Comparison of ENCODE assay signal across 1 cellular context in genomic region chr19:1875646-1876493, GRCh38.
TF ChIP-seq lines count a peak whose summit lies in the region.

No MANE protein-coding gene starts in this region.

TF ChIP-seq in K562, 482 proteins besides CTCF, POLR2A, EP300 and RAD21 (continued from another document and continues in another):
- peak; percentile 92; the same call in 1 of the 2 replicates for TF ChIP-seq ZNF609 (CRISPR knock-in tag; IDR thresholded peaks at IDR 0.05; ENCODE audit: borderline replicate concordance)
- TF ChIP-seq, protein P1, sequence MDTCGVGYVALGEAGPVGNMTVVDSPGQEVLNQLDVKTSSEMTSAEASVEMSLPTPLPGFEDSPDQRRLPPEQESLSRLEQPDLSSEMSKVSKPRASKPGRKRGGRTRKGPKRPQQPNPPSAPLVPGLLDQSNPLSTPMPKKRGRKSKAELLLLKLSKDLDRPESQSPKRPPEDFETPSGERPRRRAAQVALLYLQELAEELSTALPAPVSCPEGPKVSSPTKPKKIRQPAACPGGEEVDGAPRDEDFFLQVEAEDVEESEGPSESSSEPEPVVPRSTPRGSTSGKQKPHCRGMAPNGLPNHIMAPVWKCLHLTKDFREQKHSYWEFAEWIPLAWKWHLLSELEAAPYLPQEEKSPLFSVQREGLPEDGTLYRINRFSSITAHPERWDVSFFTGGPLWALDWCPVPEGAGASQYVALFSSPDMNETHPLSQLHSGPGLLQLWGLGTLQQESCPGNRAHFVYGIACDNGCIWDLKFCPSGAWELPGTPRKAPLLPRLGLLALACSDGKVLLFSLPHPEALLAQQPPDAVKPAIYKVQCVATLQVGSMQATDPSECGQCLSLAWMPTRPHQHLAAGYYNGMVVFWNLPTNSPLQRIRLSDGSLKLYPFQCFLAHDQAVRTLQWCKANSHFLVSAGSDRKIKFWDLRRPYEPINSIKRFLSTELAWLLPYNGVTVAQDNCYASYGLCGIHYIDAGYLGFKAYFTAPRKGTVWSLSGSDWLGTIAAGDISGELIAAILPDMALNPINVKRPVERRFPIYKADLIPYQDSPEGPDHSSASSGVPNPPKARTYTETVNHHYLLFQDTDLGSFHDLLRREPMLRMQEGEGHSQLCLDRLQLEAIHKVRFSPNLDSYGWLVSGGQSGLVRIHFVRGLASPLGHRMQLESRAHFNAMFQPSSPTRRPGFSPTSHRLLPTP (IDR thresholded peaks at IDR 0.05; ENCODE audit: borderline replicate concordance, extremely low read depth, insufficient read length): no peak
- TF ChIP-seq ZC3H11A (IDR thresholded peaks at IDR 0.05; ENCODE audit: low read depth, low read length): no peak
- no peak for TF ChIP-seq ZNF395 (CRISPR knock-in tag; IDR thresholded peaks at IDR 0.05)
- no peak for TF ChIP-seq TAF15 (IDR thresholded peaks at IDR 0.05; ENCODE audit: low read depth, low read length)
- TF ChIP-seq, protein P2, sequence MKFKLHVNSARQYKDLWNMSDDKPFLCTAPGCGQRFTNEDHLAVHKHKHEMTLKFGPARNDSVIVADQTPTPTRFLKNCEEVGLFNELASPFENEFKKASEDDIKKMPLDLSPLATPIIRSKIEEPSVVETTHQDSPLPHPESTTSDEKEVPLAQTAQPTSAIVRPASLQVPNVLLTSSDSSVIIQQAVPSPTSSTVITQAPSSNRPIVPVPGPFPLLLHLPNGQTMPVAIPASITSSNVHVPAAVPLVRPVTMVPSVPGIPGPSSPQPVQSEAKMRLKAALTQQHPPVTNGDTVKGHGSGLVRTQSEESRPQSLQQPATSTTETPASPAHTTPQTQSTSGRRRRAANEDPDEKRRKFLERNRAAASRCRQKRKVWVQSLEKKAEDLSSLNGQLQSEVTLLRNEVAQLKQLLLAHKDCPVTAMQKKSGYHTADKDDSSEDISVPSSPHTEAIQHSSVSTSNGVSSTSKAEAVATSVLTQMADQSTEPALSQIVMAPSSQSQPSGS (CRISPR knock-in tag; IDR thresholded peaks at IDR 0.05): no peak
- no peak for TF ChIP-seq DACH1 (IDR thresholded peaks at IDR 0.05; ENCODE audit: partially characterized antibody)
- TF ChIP-seq FOXK2 (conservative IDR thresholded peaks at IDR 0.05 in 1 of 2, IDR thresholded peaks at IDR 0.05 in 1 of 2; ENCODE audit: low read depth in 2 of 2): peak; percentile 24 to 60; a peak in 2 of 4 replicates
- TF ChIP-seq ZBTB1 (CRISPR knock-in tag; IDR thresholded peaks at IDR 0.05; ENCODE audit: borderline replicate concordance, low read depth): peak; percentile 98
- no peak for TF ChIP-seq ID3 (CRISPR knock-in tag; IDR thresholded peaks at IDR 0.05)
- TF ChIP-seq ID3 (tag; IDR thresholded peaks at IDR 0.05): no peak; the same call in 1 of the 2 replicates
- TF ChIP-seq ZNF134 (CRISPR knock-in tag; conservative IDR thresholded peaks at IDR 0.05): no peak
- TF ChIP-seq SP1 (CRISPR knock-in tag; IDR thresholded peaks at IDR 0.05): peak; percentile 95
- no peak for TF ChIP-seq ARID2 (IDR thresholded peaks at IDR 0.05)
- TF ChIP-seq, protein P3, sequence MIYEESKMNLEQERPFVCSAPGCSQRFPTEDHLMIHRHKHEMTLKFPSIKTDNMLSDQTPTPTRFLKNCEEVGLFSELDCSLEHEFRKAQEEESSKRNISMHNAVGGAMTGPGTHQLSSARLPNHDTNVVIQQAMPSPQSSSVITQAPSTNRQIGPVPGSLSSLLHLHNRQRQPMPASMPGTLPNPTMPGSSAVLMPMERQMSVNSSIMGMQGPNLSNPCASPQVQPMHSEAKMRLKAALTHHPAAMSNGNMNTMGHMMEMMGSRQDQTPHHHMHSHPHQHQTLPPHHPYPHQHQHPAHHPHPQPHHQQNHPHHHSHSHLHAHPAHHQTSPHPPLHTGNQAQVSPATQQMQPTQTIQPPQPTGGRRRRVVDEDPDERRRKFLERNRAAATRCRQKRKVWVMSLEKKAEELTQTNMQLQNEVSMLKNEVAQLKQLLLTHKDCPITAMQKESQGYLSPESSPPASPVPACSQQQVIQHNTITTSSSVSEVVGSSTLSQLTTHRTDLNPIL (CRISPR knock-in tag; IDR thresholded peaks at IDR 0.05): no peak
- TF ChIP-seq IRF2 (CRISPR knock-in tag; IDR thresholded peaks at IDR 0.05): no peak; the same call in 1 of the 2 replicates
- no peak for TF ChIP-seq GABPB2 (CRISPR knock-in tag; conservative IDR thresholded peaks at IDR 0.05)
- TF ChIP-seq YY1 (IDR thresholded peaks at IDR 0.05; ENCODE audit: borderline replicate concordance in 1 of 3, control insufficient read depth in 1 of 3, extremely low read depth in 1 of 3, insufficient read depth in 3 of 3, insufficient read length in 1 of 3, insufficient replicate concordance in 2 of 3, low read depth in 1 of 3, low read length in 2 of 3): peak in 2 of 3 experiments; percentile 65 to 71
- TF ChIP-seq NELFE (IDR thresholded peaks at IDR 0.05; ENCODE audit: insufficient read depth, insufficient read length): no peak
- TF ChIP-seq PTRF (tag; IDR thresholded peaks at IDR 0.05): no peak
- TF ChIP-seq LCOR (CRISPR knock-in tag; IDR thresholded peaks at IDR 0.05): 0 out of 2 replicates have a peak, but pooled peaks have one; percentile 63
- TF ChIP-seq ZEB2 (IDR thresholded peaks at IDR 0.05): no peak
- TF ChIP-seq FOXM1 (IDR thresholded peaks at IDR 0.05; ENCODE audit: low read depth): 0 out of 2 replicates have a peak, but pooled peaks have one; percentile 13
- TF ChIP-seq FOXM1 (CRISPR knock-in tag; IDR thresholded peaks at IDR 0.05; ENCODE audit: low read depth): peak; percentile 61; the same call in 1 of the 2 replicates
- no peak for TF ChIP-seq EHMT2 (IDR thresholded peaks at IDR 0.05)
- TF ChIP-seq NCOA4 (IDR thresholded peaks at IDR 0.05; ENCODE audit: partially characterized antibody): no peak
- peak; percentile 96 for TF ChIP-seq GABPB1 (CRISPR knock-in tag; IDR thresholded peaks at IDR 0.05)
- no peak for TF ChIP-seq TRIM24 (IDR thresholded peaks at IDR 0.05)
- TF ChIP-seq POU5F1 (IDR thresholded peaks at IDR 0.05; ENCODE audit: borderline replicate concordance, low read depth, low read length, partially characterized antibody): no peak
- TF ChIP-seq CTBP1 (IDR thresholded peaks at IDR 0.05; ENCODE audit: borderline replicate concordance): peak; percentile 92
- 0 out of 2 replicates have a peak, but pooled peaks have one; percentile 63 for TF ChIP-seq CAMTA2 (CRISPR knock-in tag; conservative IDR thresholded peaks at IDR 0.05)
- TF ChIP-seq NR3C1 (CRISPR knock-in tag; IDR thresholded peaks at IDR 0.05): no peak
- TF ChIP-seq HCFC1 (IDR thresholded peaks at IDR 0.05; ENCODE audit: low read depth, low read length): peak; percentile 68
- TF ChIP-seq ILF3 (IDR thresholded peaks at IDR 0.05; ENCODE audit: borderline replicate concordance): no peak; the same call in 1 of the 2 replicates
- TF ChIP-seq IRF9 (tag; IDR thresholded peaks at IDR 0.05): no peak
- TF ChIP-seq, protein P4, sequence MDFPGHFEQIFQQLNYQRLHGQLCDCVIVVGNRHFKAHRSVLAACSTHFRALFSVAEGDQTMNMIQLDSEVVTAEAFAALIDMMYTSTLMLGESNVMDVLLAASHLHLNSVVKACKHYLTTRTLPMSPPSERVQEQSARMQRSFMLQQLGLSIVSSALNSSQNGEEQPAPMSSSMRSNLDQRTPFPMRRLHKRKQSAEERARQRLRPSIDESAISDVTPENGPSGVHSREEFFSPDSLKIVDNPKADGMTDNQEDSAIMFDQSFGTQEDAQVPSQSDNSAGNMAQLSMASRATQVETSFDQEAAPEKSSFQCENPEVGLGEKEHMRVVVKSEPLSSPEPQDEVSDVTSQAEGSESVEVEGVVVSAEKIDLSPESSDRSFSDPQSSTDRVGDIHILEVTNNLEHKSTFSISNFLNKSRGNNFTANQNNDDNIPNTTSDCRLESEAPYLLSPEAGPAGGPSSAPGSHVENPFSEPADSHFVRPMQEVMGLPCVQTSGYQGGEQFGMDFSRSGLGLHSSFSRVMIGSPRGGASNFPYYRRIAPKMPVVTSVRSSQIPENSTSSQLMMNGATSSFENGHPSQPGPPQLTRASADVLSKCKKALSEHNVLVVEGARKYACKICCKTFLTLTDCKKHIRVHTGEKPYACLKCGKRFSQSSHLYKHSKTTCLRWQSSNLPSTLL (IDR thresholded peaks at IDR 0.05): no peak
- TF ChIP-seq ERF (CRISPR knock-in tag; IDR thresholded peaks at IDR 0.05): peak; percentile 72; the same call in 1 of the 2 replicates
- TF ChIP-seq, protein P5, sequence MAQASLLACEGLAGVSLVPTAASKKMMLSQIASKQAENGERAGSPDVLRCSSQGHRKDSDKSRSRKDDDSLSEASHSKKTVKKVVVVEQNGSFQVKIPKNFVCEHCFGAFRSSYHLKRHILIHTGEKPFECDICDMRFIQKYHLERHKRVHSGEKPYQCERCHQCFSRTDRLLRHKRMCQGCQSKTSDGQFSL (CRISPR knock-in tag; IDR thresholded peaks at IDR 0.05): peak; percentile 46; the same call in 1 of the 2 replicates
- TF ChIP-seq, protein P5 (tag; IDR thresholded peaks at IDR 0.05): no peak; a peak in 1 of 4 replicates
- no peak for TF ChIP-seq SRSF3 (IDR thresholded peaks at IDR 0.05; ENCODE audit: insufficient read depth, low read length)
- TF ChIP-seq ZNF41 (CRISPR knock-in tag; conservative IDR thresholded peaks at IDR 0.05): no peak
- no peak for TF ChIP-seq GTF2B (IDR thresholded peaks at IDR 0.05; ENCODE audit: extremely low read depth, insufficient read length)
- TF ChIP-seq ZNF586 (CRISPR knock-in tag; conservative IDR thresholded peaks at IDR 0.05): no peak
- no peak for TF ChIP-seq ZNF384 (IDR thresholded peaks at IDR 0.05; ENCODE audit: low read depth, low read length)
- 0 out of 2 replicates have a peak, but pooled peaks have one; percentile 4 for TF ChIP-seq HBP1 (CRISPR knock-in tag; IDR thresholded peaks at IDR 0.05)
